Comparison of ENCODE assay signal across 11 cellular contexts in genomic region chr10:1736972-1737221, GRCh38. TPM values are rescaled to one million over a fixed set of nuclear protein-coding genes. Genes with fewer than 3 reads are reported as not detected.
DNase-seq lines count a peak whose midpoint lies in the region; ATAC-seq and TF ChIP-seq lines count a peak whose summit lies in the region.
"Had no signal": no experiment of that assay in that cellular context is flagged by ENCODE, and none has a peak within 500 bp of the region (broad histone marks: within the 10 kb centered on the region; RNA-seq: fewer than 3 reads in every experiment).

No MANE protein-coding gene starts in this region.

- peaks cover 11% of the 10 kb centered on the region for H3K27me3 ChIP-seq in lung (ENCODE audit: control insufficient read depth, insufficient read depth)

- H3K27ac ChIP-seq in lung (ENCODE audit: low read depth in 1 of 2, low read length in 1 of 2), result no peak overlapping the region

- no peaks in the 10 kb centered on the region for H3K9me3 Mint-ChIP-seq in activated naive CD4-positive, alpha-beta T cell treated with anti-CD3 and anti-CD28 coated beads, Interleukin-2, amount 50 U/mL, for 24 hours
- H3K9me3 Mint-ChIP-seq in activated naive CD4-positive, alpha-beta T cell treated with anti-CD3 and anti-CD28 coated beads, Interleukin-2, amount 50 U/mL, for 72 hours, result no peaks in the 10 kb centered on the region
- H3K9me3 Mint-ChIP-seq in activated T-helper 17 cell treated with anti-CD3 and anti-CD28 coated beads, Interleukin-2, amount 50 U/mL, for 72 hours, result no peaks in the 10 kb centered on the region
- no peaks in the 10 kb centered on the region for H3K9me3 Mint-ChIP-seq in type B pancreatic cell
- H3K9me3 Mint-ChIP-seq: effector memory CD8-positive, alpha-beta T cell had no signal

- H3K36me3 ChIP-seq in lung (ENCODE audit: control insufficient read depth in 2 of 2, insufficient read depth in 2 of 2, low read length in 2 of 2), result no peaks in the 10 kb centered on the region

- peak overlapping the region; percentile 13 for H3K4me3 ChIP-seq in lung

- TF ChIP-seq CTCF in lung (IDR thresholded peaks at IDR 0.05; ENCODE audit: control extremely low read depth, extremely low read depth) (no peak), type B pancreatic cell (conservative IDR thresholded peaks at IDR 0.05) (no peak)

- H3K27ac Mint-ChIP-seq in activated naive CD4-positive, alpha-beta T cell treated with anti-CD3 and anti-CD28 coated beads, Interleukin-2, amount 50 U/mL, for 24 hours, result no peak overlapping the region
- H3K27ac Mint-ChIP-seq in activated naive CD4-positive, alpha-beta T cell treated with anti-CD3 and anti-CD28 coated beads, Interleukin-2, amount 50 U/mL, for 72 hours, result no peak overlapping the region
- H3K27ac Mint-ChIP-seq in activated T-helper 17 cell treated with anti-CD3 and anti-CD28 coated beads, Interleukin-2, amount 50 U/mL, for 72 hours, result no peak overlapping the region
- no peak overlapping the region for H3K27ac Mint-ChIP-seq in type B pancreatic cell
- H3K27ac Mint-ChIP-seq: effector memory CD8-positive, alpha-beta T cell had no signal

- H3K4me1 Mint-ChIP-seq in activated naive CD4-positive, alpha-beta T cell treated with anti-CD3 and anti-CD28 coated beads, Interleukin-2, amount 50 U/mL, for 24 hours, result peaks cover 19% of the 10 kb centered on the region
- no peaks in the 10 kb centered on the region for H3K4me1 Mint-ChIP-seq in activated T-helper 17 cell treated with anti-CD3 and anti-CD28 coated beads, Interleukin-2, amount 50 U/mL, for 72 hours
- peaks cover 10% of the 10 kb centered on the region for H3K4me1 Mint-ChIP-seq in type B pancreatic cell (ENCODE audit: unreplicated experiment)

- ATAC-seq in activated naive CD4-positive, alpha-beta T cell treated with anti-CD3 and anti-CD28 coated beads, Interleukin-2, amount 50 U/mL, for 72 hours, result no peak
- ATAC-seq in activated T-helper 17 cell treated with anti-CD3 and anti-CD28 coated beads, Interleukin-2, amount 50 U/mL, for 72 hours (replicated peaks), result no peak
- no peak for ATAC-seq in lung (ENCODE audit: insufficient read depth, low FRiP score)
- no peak for ATAC-seq in GM21786 (IDR thresholded peaks at IDR 0.05; ENCODE audit: unreplicated experiment)

- 1 to 4% methylated on average over 15 to 17 of the region's 17 CpGs for WGBS in lung, 2 donors

- peak overlapping the region; percentile 75 for H3K4me3 Mint-ChIP-seq in activated naive CD4-positive, alpha-beta T cell treated with anti-CD3 and anti-CD28 coated beads, Interleukin-2, amount 50 U/mL, for 24 hours
- peak overlapping the region; percentile 1 for H3K4me3 Mint-ChIP-seq in activated T-helper 17 cell treated with anti-CD3 and anti-CD28 coated beads, Interleukin-2, amount 50 U/mL, for 72 hours
- H3K4me3 Mint-ChIP-seq in type B pancreatic cell, result peak overlapping the region; percentile 95

- DNase-seq in activated naive CD4-positive, alpha-beta T cell treated with anti-CD3 and anti-CD28 coated beads, Interleukin-2, amount 50 U/mL, for 72 hours (ENCODE audit: low spot score in 2 of 2), result no peak
- DNase-seq in lung (ENCODE audit: low spot score) (no peak), type B pancreatic cell (ENCODE audit: extremely low spot score, unreplicated experiment) (no peak), inferior parietal cortex (ENCODE audit: extremely low spot score) (no peak)
- no peak for DNase-seq in stimulated activated CD8-positive, alpha-beta memory T cell treated with anti-CD3 and anti-CD28 coated beads, Interleukin-4, amount 100 ng/mL, for 48 hours
- DNase-seq: activated naive CD4-positive, alpha-beta T cell; effector memory CD8-positive, alpha-beta T cell had no signal

- peaks cover 0 to 5% of the 10 kb centered on the region in 2 donors for H3K9me3 ChIP-seq in lung (ENCODE audit: control insufficient read depth in 2 of 2, insufficient read depth in 1 of 2, low read length in 1 of 2)

- peaks cover 0 to 8% of the 10 kb centered on the region in 2 donors for H3K4me1 ChIP-seq in lung (ENCODE audit: control insufficient read depth in 2 of 2, insufficient read depth in 2 of 2, low read length in 2 of 2)

- H3K27me3 Mint-ChIP-seq in activated naive CD4-positive, alpha-beta T cell treated with anti-CD3 and anti-CD28 coated beads, Interleukin-2, amount 50 U/mL, for 24 hours, result peaks cover 61% of the 10 kb centered on the region
- H3K27me3 Mint-ChIP-seq in activated T-helper 17 cell treated with anti-CD3 and anti-CD28 coated beads, Interleukin-2, amount 50 U/mL, for 72 hours, result peaks cover 65% of the 10 kb centered on the region
- H3K27me3 Mint-ChIP-seq in type B pancreatic cell, result peaks cover 89% of the 10 kb centered on the region

- no peaks in the 10 kb centered on the region for H3K36me3 Mint-ChIP-seq in activated naive CD4-positive, alpha-beta T cell treated with anti-CD3 and anti-CD28 coated beads, Interleukin-2, amount 50 U/mL, for 24 hours
- no peaks in the 10 kb centered on the region for H3K36me3 Mint-ChIP-seq in activated naive CD4-positive, alpha-beta T cell treated with anti-CD3 and anti-CD28 coated beads, Interleukin-2, amount 50 U/mL, for 72 hours
- H3K36me3 Mint-ChIP-seq in activated T-helper 17 cell treated with anti-CD3 and anti-CD28 coated beads, Interleukin-2, amount 50 U/mL, for 72 hours (ENCODE audit: low read depth), result no peaks in the 10 kb centered on the region
- no peaks in the 10 kb centered on the region for H3K36me3 Mint-ChIP-seq in type B pancreatic cell

RNA-seq across cellular contexts. Expression of gene ADARB2, which starts 0.4 kb away (rescaled TPM):
- under 1 TPM in 1 of 2 donors, not detected in 1; 0.27 TPM for total RNA-seq in activated naive CD4-positive, alpha-beta T cell treated with anti-CD3 and anti-CD28 coated beads, Interleukin-2, amount 50 U/mL, for 72 hours
- not detected for total RNA-seq in activated T-helper 17 cell treated with anti-CD3 and anti-CD28 coated beads, Interleukin-2, amount 50 U/mL, for 72 hours
- total RNA-seq in lung, result 1 to 10 TPM in 1 of 2 donors, under 1 TPM in 1; 0.49 to 1.3 TPM
- polyA plus RNA-seq in lung, result under 1 TPM; 0.22 to 0.61 TPM
- 4.9 and 5.2 TPM in 2 replicates for total RNA-seq in type B pancreatic cell (ENCODE audit: low replicate concordance)
- polyA plus RNA-seq: AG04450 had no signal

Comparison
In these comparisons a context has a peak if more than half of its experiments do, and no peak if none do; other contexts are left out.
1. H3K4me3 Mint-ChIP-seq: peak in every context shown above with its lines; median percentile 95 in type B pancreatic cell; 75 in activated naive CD4-positive, alpha-beta T cell treated with anti-CD3 and anti-CD28 coated beads, Interleukin-2, amount 50 U/mL, for 24 hours; 1 in activated T-helper 17 cell treated with anti-CD3 and anti-CD28 coated beads, Interleukin-2, amount 50 U/mL, for 72 hours.